In genomic region chr6:118867181-118867580, GRCh38 we compare ENCODE assay signal across 23 cellular contexts.
"Had no signal": no experiment of that assay in that cellular context is flagged by ENCODE, and none has a peak within 500 bp of the region (broad histone marks: within the 10 kb centered on the region; RNA-seq: fewer than 3 reads in every experiment).

No MANE protein-coding gene starts in this region.

- H3K4me3 ChIP-seq: adrenal gland, breast epithelium, colonic mucosa, dorsolateral prefrontal cortex, hepatocyte, left ventricle myocardium inferior, neural progenitor cell, prostate gland, spleen, thoracic aorta had no signal

- H2AFZ ChIP-seq: hepatocyte, neural progenitor cell had no signal

- H3K9me3 Mint-ChIP-seq: effector memory CD8-positive, alpha-beta T cell had no signal

- H3K27me3 ChIP-seq: adrenal gland, breast epithelium, colonic mucosa, dorsolateral prefrontal cortex, hepatocyte, neural progenitor cell, spleen had no signal

- ATAC-seq: activated T-helper 17 cell treated with anti-CD3 and anti-CD28 coated beads, Interleukin-2, amount 50 U/mL, for 72 hours; effector memory CD8-positive, alpha-beta T cell; naive thymus-derived CD8-positive, alpha-beta T cell had no signal

- FAIRE-seq: endothelial cell of umbilical vein, frontal cortex had no signal

- H3K36me3 ChIP-seq: adrenal gland, breast epithelium, colonic mucosa, left ventricle myocardium inferior, neural progenitor cell, prostate gland, thoracic aorta had no signal

- H3K4me1 Mint-ChIP-seq: mesothelial cell of epicardium, neural progenitor cell had no signal

- H3K4me3 Mint-ChIP-seq: activated naive CD8-positive, alpha-beta T cell; activated T-cell treated with anti-CD3 and anti-CD28 coated beads, Interleukin-2, amount 50 U/mL, for 24 hours; activated T-helper 17 cell treated with anti-CD3 and anti-CD28 coated beads, Interleukin-2, amount 50 U/mL, for 72 hours; effector memory CD8-positive, alpha-beta T cell; immature natural killer cell; mesothelial cell of epicardium; naive thymus-derived CD8-positive, alpha-beta T cell; neural progenitor cell; type B pancreatic cell had no signal

- H3K4me2 ChIP-seq: hepatocyte, neural progenitor cell had no signal

- H3K27ac ChIP-seq: adrenal gland, breast epithelium, colonic mucosa, dorsolateral prefrontal cortex, hepatocyte, left ventricle myocardium inferior, neural progenitor cell, prostate gland, spleen, thoracic aorta had no signal

- DNase-seq: activated T-cell treated with anti-CD3 and anti-CD28 coated beads, Interleukin-2, amount 50 U/mL, for 24 hours; adrenal gland; colonic mucosa; dorsolateral prefrontal cortex; effector memory CD8-positive, alpha-beta T cell; glutamatergic neuron; immature natural killer cell; left ventricle myocardium inferior; naive thymus-derived CD8-positive, alpha-beta T cell; spleen; stimulated activated CD4-positive, alpha-beta T cell treated with anti-CD3 and anti-CD28 coated beads, Interleukin-4, amount 100 ng/mL, for 1 hour; stimulated activated naive CD4-positive, alpha-beta T cell had no signal

- H3K27ac Mint-ChIP-seq: activated T-cell treated with anti-CD3 and anti-CD28 coated beads, Interleukin-2, amount 50 U/mL, for 24 hours; activated T-helper 17 cell treated with anti-CD3 and anti-CD28 coated beads, Interleukin-2, amount 50 U/mL, for 72 hours; effector memory CD8-positive, alpha-beta T cell; immature natural killer cell; mesothelial cell of epicardium; neural progenitor cell; type B pancreatic cell had no signal

- H3K4me1 ChIP-seq: colonic mucosa, neural progenitor cell had no signal

- H3K9ac ChIP-seq: neural progenitor cell had no signal

- H3K27me3 Mint-ChIP-seq: activated naive CD8-positive, alpha-beta T cell; activated T-cell treated with anti-CD3 and anti-CD28 coated beads, Interleukin-2, amount 50 U/mL, for 24 hours; activated T-helper 17 cell treated with anti-CD3 and anti-CD28 coated beads, Interleukin-2, amount 50 U/mL, for 72 hours; effector memory CD8-positive, alpha-beta T cell; naive thymus-derived CD8-positive, alpha-beta T cell; type B pancreatic cell had no signal

- H3K9me3 ChIP-seq: adrenal gland, breast epithelium, colonic mucosa, prostate gland, thoracic aorta had no signal
